In genomic region chr19:12933287-12934072, GRCh38 we compare ENCODE assay signal across 8 cellular contexts. TPM values are rescaled to one million over a fixed set of nuclear protein-coding genes. Genes with fewer than 3 reads are reported as not detected.
A peak's percentile ranks its signal among the peaks of the same experiment; 100 is the strongest.
DNase-seq lines count a peak whose midpoint lies in the region; TF ChIP-seq lines count a peak whose summit lies in the region.

FARSA (minus strand) TSS chr19:12933711; CDS start chr19:12933696, 15 bp downstream.

- in situ Hi-C loops in astrocyte of the cerebellum (cut with HindIII; ENCODE audit: low sequenced_read_pairs), result no loop called here

- peaks cover 27% of the 10 kb centered on the region for H3K79me2 ChIP-seq in hepatocyte

- H3K9me3 ChIP-seq in hepatocyte (ENCODE audit: low read depth), result no peaks in the 10 kb centered on the region
- no peaks in the 10 kb centered on the region for H3K9me3 ChIP-seq in vagina

- H3K4me2 ChIP-seq in hepatocyte, result peak within 1 kb of the TSS; percentile 96

- no peaks in the 10 kb centered on the region for H3K36me3 ChIP-seq in hepatocyte (replicated peaks; ENCODE audit: insufficient read depth, low read depth)
- peaks cover 17% of the 10 kb centered on the region for H3K36me3 ChIP-seq in rectal smooth muscle tissue (ENCODE audit: control insufficient read depth, insufficient read depth, low read length)
- H3K36me3 ChIP-seq in vagina, result peaks cover 0 to 13% of the 10 kb centered on the region in 2 donors

- peak within 1 kb of the TSS; percentile 95 for H2AFZ ChIP-seq in hepatocyte

- H3K4me3 ChIP-seq in HFF-Myc (replicated peaks; ENCODE audit: low read depth, low read length) (peak within 1 kb of the TSS; percentile 99), astrocyte of the cerebellum (ENCODE audit: low read depth, low read length) (peak within 1 kb of the TSS; percentile 77), hepatocyte (peak within 1 kb of the TSS; percentile 61), rectal smooth muscle tissue (ENCODE audit: low read length) (peak within 1 kb of the TSS; percentile 96), vagina (peak within 1 kb of the TSS; percentile 87 to 90)

- 3% methylated on average over 46 of the region's 51 CpGs for WGBS in hepatocyte (ENCODE audit: low lambda C conversion rate, missing lambda C conversion rate)

- intact Hi-C loops in vagina (cut with DNase I), result no loop called here

- no peak for TF ChIP-seq POLR2A in vagina (IDR thresholded peaks at IDR 0.05)

- DNase-seq in EL (peak; percentile 89), HFF-Myc (ENCODE audit: extremely low read depth, low read depth) (peak; percentile 76), NCI-H2029 (lab: John Stamatoyannopoulos, UW) (peak; percentile 94), T1000 (lab: John Stamatoyannopoulos, UW) (peak; percentile 73), astrocyte of the cerebellum (ENCODE audit: low read depth) (peak; percentile 68), hepatocyte (ENCODE audit: low spot score) (peak; percentile 95), vagina (ENCODE audit: extremely low spot score in 2 of 2) (no peak)

- no peaks in the 10 kb centered on the region for H3K9me2 ChIP-seq in hepatocyte (replicated peaks; ENCODE audit: insufficient read depth)

- H4K20me1 ChIP-seq in hepatocyte (ENCODE audit: insufficient read depth, poor library complexity, severe bottlenecking), result peaks cover 3% of the 10 kb centered on the region

- TF ChIP-seq CTCF in HFF-Myc (IDR thresholded peaks at IDR 0.05; ENCODE audit: low read depth, low read length, missing control alignments), result no peak
- no peak for TF ChIP-seq CTCF in astrocyte of the cerebellum (IDR thresholded peaks at IDR 0.05; ENCODE audit: low read depth, low read length, missing control alignments)
- TF ChIP-seq CTCF in hepatocyte (IDR thresholded peaks at IDR 0.05; ENCODE audit: poor library complexity), result no peak
- TF ChIP-seq CTCF in vagina (IDR thresholded peaks at IDR 0.05), result no peak

- H3K27me3 ChIP-seq in hepatocyte, result no peaks in the 10 kb centered on the region
- no peaks in the 10 kb centered on the region for H3K27me3 ChIP-seq in rectal smooth muscle tissue (ENCODE audit: control insufficient read depth, insufficient read depth, low read length)
- H3K27me3 ChIP-seq in vagina, result no peaks in the 10 kb centered on the region

- peaks cover 6% of the 10 kb centered on the region for H3K4me1 ChIP-seq in hepatocyte (ENCODE audit: insufficient read depth)
- peaks cover 14% of the 10 kb centered on the region for H3K4me1 ChIP-seq in rectal smooth muscle tissue (ENCODE audit: control insufficient read depth, insufficient read depth, low read length)
- H3K4me1 ChIP-seq in vagina, result peaks cover 27% of the 10 kb centered on the region

- H3K27ac ChIP-seq in hepatocyte (peak within 1 kb of the TSS; percentile 78), rectal smooth muscle tissue (ENCODE audit: low read depth, low read length) (peak within 1 kb of the TSS; percentile 72), vagina (peak within 1 kb of the TSS; percentile 75)

- H3K9ac ChIP-seq in rectal smooth muscle tissue (ENCODE audit: low read length), result peak within 1 kb of the TSS; percentile 47

RNA-seq across cellular contexts. Expression of gene FARSA, which starts in this region (rescaled TPM):
- total RNA-seq in hepatocyte (36.2 and 45.6 TPM in 2 replicates), vagina (44.2 TPM)
- 86.5 and 95.3 TPM in 2 replicates for polyA plus RNA-seq in hepatocyte

Comparison
In these comparisons a context has a peak if more than half of its experiments do, and no peak if none do; other contexts are left out.
1. DNase-seq: peak in EL (single experiment), HFF-Myc (single experiment), NCI-H2029 (single experiment), T1000 (single experiment), astrocyte of the cerebellum (single experiment) and hepatocyte (single experiment); none in vagina (0 of 2).
2. Peak in every context shown above with its lines, with median percentiles within 50 percentile points of each other: H3K4me3 ChIP-seq and H3K27ac ChIP-seq.